8 cellular contexts compared by ENCODE assay signal in the genomic region with DNA sequence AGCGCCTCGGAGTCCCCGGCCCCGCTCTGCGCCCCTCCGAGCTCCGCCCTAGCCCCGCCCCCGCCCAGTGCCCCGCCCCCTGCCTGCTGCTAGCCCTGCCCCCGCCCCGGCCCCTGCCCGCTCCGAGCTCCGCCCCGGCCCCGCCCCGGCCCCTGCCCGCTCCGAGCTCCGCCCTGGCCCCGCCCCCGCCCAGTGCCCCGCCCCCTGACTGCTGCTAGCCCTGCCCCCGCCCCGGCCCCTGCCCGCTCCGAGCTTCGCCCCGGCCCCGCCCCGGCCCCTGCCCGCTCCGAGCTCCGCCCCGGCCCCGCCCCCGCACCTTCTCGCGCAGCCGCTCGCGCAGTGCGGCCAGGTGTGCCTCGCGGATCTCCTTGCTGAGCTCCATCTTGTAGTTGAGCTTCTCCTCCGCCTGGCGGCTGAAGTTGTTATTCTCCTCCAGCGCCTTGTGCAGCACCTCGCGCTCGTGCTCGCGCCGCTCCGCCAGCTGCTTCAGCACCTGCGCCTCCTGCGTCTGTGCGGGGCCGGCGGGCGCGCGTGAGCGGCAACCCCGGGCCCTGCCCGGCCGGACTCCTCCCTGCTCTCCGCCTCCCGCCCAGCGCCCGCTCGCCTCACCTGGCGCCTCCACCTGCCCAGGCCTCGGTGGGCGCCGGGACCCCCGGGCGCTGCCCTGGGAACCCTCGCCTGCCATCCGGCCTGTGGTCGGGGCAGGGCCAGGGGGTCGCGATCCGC. TPM values are rescaled to one million over a fixed set of nuclear protein-coding genes. Genes with fewer than 3 reads are reported as not detected.
DNase-seq lines count a peak whose midpoint lies in the region; ATAC-seq and TF ChIP-seq lines count a peak whose summit lies in the region.

No MANE protein-coding gene starts in this region.

- H3K36me3 ChIP-seq in GM06990 (ENCODE audit: control insufficient read depth, insufficient read depth, low read length), result no peaks in the 10 kb centered on the region
- H3K36me3 ChIP-seq in HAP-1 (replicated peaks), result no peaks in the 10 kb centered on the region
- H3K36me3 ChIP-seq in heart right ventricle, result no peaks in the 10 kb centered on the region
- H3K36me3 ChIP-seq in prostate gland, result no peaks in the 10 kb centered on the region

- H3K27ac ChIP-seq in heart right ventricle (peak overlapping the region; percentile 81 to 98 (median 90)), prostate gland (peak overlapping the region; percentile 76 to 79)

- TF ChIP-seq CTCF in GM06990 (IDR thresholded peaks at IDR 0.05; ENCODE audit: insufficient read depth, low read length, poor library complexity, severe bottlenecking) (peak; percentile 52), heart right ventricle (IDR thresholded peaks at IDR 0.05) (peak in 7 of 9 donors; percentile 16 to 48 (median 39)), prostate gland (IDR thresholded peaks at IDR 0.05) (peak; percentile 16 to 88 (median 54))

- WGBS in heart right ventricle, 2 donors, result 2 to 3% methylated on average over 67 to 85 of the region's 85 CpGs
- under 1% methylated on average over 22 of the region's 85 CpGs for WGBS in prostate gland

- peak; percentile 83 to 91 (median 88) for ATAC-seq in heart right ventricle

- H3K4me1 ChIP-seq in HAP-1, result peaks cover 5% of the 10 kb centered on the region; the same call in 1 of the 2 replicates
- H3K4me1 ChIP-seq in heart right ventricle, result peaks cover 4 to 37% (median 14%) of the 10 kb centered on the region in 9 donors
- no peaks in the 10 kb centered on the region for H3K4me1 ChIP-seq in prostate gland (replicated peaks)

- in situ Hi-C loops in HAP-1 (cut with MboI; ENCODE audit: low sequenced_read_pairs), result no loop called here

- TF ChIP-seq POLR2A in prostate gland (IDR thresholded peaks at IDR 0.05), result peak; percentile 65

- intact Hi-C loops in heart right ventricle (cut with DNase I), result no loop called here
- intact Hi-C loops in prostate gland (cut with DNase I), result loop anchor here (10.0 kb wide), 1 partner anchor 333 kb away; a partner anchor contains a TSS

- no peaks in the 10 kb centered on the region for H3K9me3 ChIP-seq in HAP-1
- H3K9me3 ChIP-seq in heart right ventricle, result no peaks in the 10 kb centered on the region
- no peaks in the 10 kb centered on the region for H3K9me3 ChIP-seq in prostate gland

- H3K4me3 ChIP-seq in GM06990 (replicated peaks; ENCODE audit: low read depth, low read length), result peak overlapping the region; percentile 77
- H3K4me3 ChIP-seq in HAP-1, result peak overlapping the region; percentile 24
- peak overlapping the region; percentile 21 to 73 (median 62) for H3K4me3 ChIP-seq in heart right ventricle
- H3K4me3 ChIP-seq in prostate gland, result peak overlapping the region; percentile 48 to 60

- DNase-seq in GM06990 (ENCODE audit: extremely low read depth, insufficient read length), result peak; percentile 89
- DNase-seq in HAP-1 (ENCODE audit: low spot score in 2 of 2), result peak; percentile 71 to 93
- DNase-seq in NAMALWA (ENCODE audit: low spot score), result peak; percentile 97
- DNase-seq in SW 1271 (lab: John Stamatoyannopoulos, UW), result peak; percentile 38 to 74
- peak; percentile 95 for DNase-seq in activated naive CD8-positive, alpha-beta T cell treated with anti-CD3 and anti-CD28 coated beads, Interleukin-2, amount 50 U/mL, for 16 hours (ENCODE audit: low read depth, low spot score)
- DNase-seq in heart right ventricle, result peak; percentile 86 to 91
- peak; percentile 92 for DNase-seq in prostate gland (ENCODE audit: low spot score)
- DNase-seq in ureter (ENCODE audit: low spot score), result peak; percentile 93

- H3K27me3 ChIP-seq in GM06990 (replicated peaks; ENCODE audit: control insufficient read depth, insufficient read depth, low read length) (no peaks in the 10 kb centered on the region), HAP-1 (ENCODE audit: low read depth) (no peaks in the 10 kb centered on the region), heart right ventricle (no peaks in the 10 kb centered on the region), prostate gland (replicated peaks; ENCODE audit: insufficient read depth) (no peaks in the 10 kb centered on the region)

RNA-seq across cellular contexts. Expression of a gene that starts 11.3 kb away (rescaled TPM):
- total RNA-seq in heart right ventricle, result 1 to 10 TPM; 1.7 to 9.9 (median 3.9) TPM
- polyA plus RNA-seq in heart right ventricle, result 1 to 10 TPM; 9.7 TPM
- 10 to 100 TPM; 21.2 to 24.5 TPM for total RNA-seq in prostate gland
- 16.5 TPM for total RNA-seq in ureter

RNA-seq across cellular contexts. Expression of a gene that starts 15.1 kb away (rescaled TPM):
- total RNA-seq in heart right ventricle, result 1 to 10 TPM; 4.9 to 7.5 (median 5.8) TPM
- 1 to 10 TPM; 6.0 to 8.2 TPM for polyA plus RNA-seq in heart right ventricle
- 10 to 100 TPM; 18.4 to 27.9 TPM for total RNA-seq in prostate gland
- total RNA-seq in ureter, result 13.3 TPM

RNA-seq across cellular contexts. Expression of a gene that starts 16.2 kb away (rescaled TPM):
- total RNA-seq in heart right ventricle (10 to 100 TPM in 5 of 10 donors, 1 to 10 TPM in 5; 6.1 to 14.5 (median 10.3) TPM), prostate gland (10 to 100 TPM; 21.8 to 42.6 TPM), ureter (45.9 TPM)
- polyA plus RNA-seq in heart right ventricle, result 10 to 100 TPM in 1 of 2 donors, 1 to 10 TPM in 1; 5.3 to 18.8 TPM

RNA-seq across cellular contexts. Expression of a gene that starts 54.5 kb away (rescaled TPM):
- total RNA-seq in heart right ventricle (1 to 10 TPM in 4 of 10 donors, under 1 TPM in 6; 0.26 to 5.1 (median 0.57) TPM), prostate gland (10 to 100 TPM in 1 of 2 donors, 1 to 10 TPM in 1; 6.7 to 12.2 TPM), ureter (19.8 TPM)
- polyA plus RNA-seq in heart right ventricle, result 10 to 100 TPM; 11.7 to 12.5 TPM

Comparison
In these comparisons a context has a peak if more than half of its experiments do, and no peak if none do; other contexts are left out.
1. Peak in every context shown above with its lines: DNase-seq, ATAC-seq, H3K4me3 ChIP-seq and H3K27ac ChIP-seq.
2. H3K4me3 ChIP-seq: peak in every context shown above with its lines; median percentile 77 in GM06990; 62 in heart right ventricle; 54 in prostate gland; 24 in HAP-1.